ENCODE assay signal across 9 cellular contexts in the genomic region with DNA sequence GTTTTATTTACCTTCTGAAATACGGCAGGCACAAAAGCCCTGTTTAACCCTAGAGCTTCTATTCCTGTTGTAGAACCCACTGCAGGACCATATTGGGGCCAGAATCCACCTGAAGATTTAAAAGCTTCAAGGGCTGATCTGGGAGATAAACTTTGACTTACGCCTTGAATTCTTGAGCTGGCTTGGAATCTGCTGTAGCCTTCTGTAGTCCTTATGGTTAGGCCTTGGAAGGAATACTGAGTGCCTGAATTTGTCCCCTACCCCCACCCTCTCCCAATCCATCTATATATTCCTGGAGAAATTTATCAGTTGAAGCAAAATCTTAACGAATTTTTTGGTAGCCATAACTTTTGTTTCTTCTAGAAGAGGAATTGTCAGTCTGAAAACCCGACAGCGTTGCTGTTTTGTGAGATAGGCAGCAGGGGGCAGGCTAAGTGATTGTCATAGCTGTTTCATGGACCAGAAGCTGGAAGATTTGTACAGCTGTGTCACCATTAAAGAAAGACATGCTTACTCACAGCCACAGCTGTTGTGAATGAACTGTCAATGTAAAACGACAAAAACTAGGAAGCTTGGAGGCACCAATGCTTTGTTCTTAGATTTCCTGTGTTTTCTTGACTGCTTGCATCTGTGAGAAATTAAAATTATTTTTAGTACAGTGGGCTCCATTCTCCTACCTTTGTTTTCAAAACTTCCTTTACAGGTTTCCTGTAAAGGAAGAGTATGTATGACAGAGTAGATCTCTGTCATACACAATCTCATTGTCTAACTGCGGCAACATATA. TPM values are rescaled to one million over a fixed set of nuclear protein-coding genes. Genes with fewer than 3 reads are reported as not detected.
A peak's percentile ranks its signal among the peaks of the same experiment; 100 is the strongest.
DNase-seq lines count a peak whose midpoint lies in the region; ATAC-seq and TF ChIP-seq lines count a peak whose summit lies in the region.
"Had no signal": no experiment of that assay in that cellular context is flagged by ENCODE, and none has a peak within 500 bp of the region (broad histone marks: within the 10 kb centered on the region; RNA-seq: fewer than 3 reads in every experiment).

No MANE protein-coding gene starts in this region.

- H3K4me3 ChIP-seq in OCI-LY3 (ENCODE audit: low read length) (no peak overlapping the region), gastroesophageal sphincter (no peak overlapping the region), trophoblast cell (ENCODE audit: low read depth, low read length) (no peak overlapping the region)

- H3K4me2 ChIP-seq in OCI-LY3 (ENCODE audit: low read length) (no peak overlapping the region), trophoblast cell (ENCODE audit: low read length) (no peak overlapping the region)

- peaks cover 31% of the 10 kb centered on the region for H3K36me3 ChIP-seq in OCI-LY3 (replicated peaks; ENCODE audit: low read depth, low read length)
- H3K36me3 ChIP-seq in gastroesophageal sphincter = peaks cover 0 to 94% of the 10 kb centered on the region in 2 donors
- H3K36me3 ChIP-seq in trophoblast cell (ENCODE audit: control insufficient read depth in 1 of 2, insufficient read depth in 2 of 2, low read length in 2 of 2) = peaks cover 13 to 14% of the 10 kb centered on the region in 2 experiments

- no peak overlapping the region for H3K27ac Mint-ChIP-seq in activated naive CD4-positive, alpha-beta T cell treated with anti-CD3 and anti-CD28 coated beads for 36 hours
- H3K27ac Mint-ChIP-seq: dendritic cell treated with granulocyte-macrophage colony-stimulating factor and Interleukin-4, amounts not matched to agents 40 ng/mL and 50 ng/mL, for 4 days had no signal

- peaks cover 19% of the 10 kb centered on the region for H3K36me3 Mint-ChIP-seq in activated naive CD4-positive, alpha-beta T cell treated with anti-CD3 and anti-CD28 coated beads for 36 hours (ENCODE audit: low read depth)

- intact Hi-C loops in activated naive CD4-positive, alpha-beta T cell treated with anti-CD3 and anti-CD28 coated beads for 36 hours (cut with micrococcal nuclease) = loop anchor here (1.0 to 2.0 kb wide), 3 partner anchors 13 to 601 kb away; a partner anchor contains a TSS

- peak; percentile 88 for ATAC-seq in GM19455 (IDR thresholded peaks at IDR 0.05; ENCODE audit: unreplicated experiment)
- peak; percentile 92 for ATAC-seq in HG03442 (IDR thresholded peaks at IDR 0.05; ENCODE audit: unreplicated experiment)
- ATAC-seq in gastroesophageal sphincter = no peak

- no peak overlapping the region for H2BK12ac ChIP-seq in trophoblast cell (ENCODE audit: low read length)

- DNase-seq in DMS 273 treated with DMSO at 0.1 percent for 48 hours (lab: John Stamatoyannopoulos, UW) (peak; percentile 37), trophoblast cell (peak; percentile 59 to 70), 8988T (no peak)
- peak; percentile 74 for DNase-seq in activated naive CD4-positive, alpha-beta T cell treated with anti-CD3 and anti-CD28 coated beads for 36 hours

- H3K9me3 Mint-ChIP-seq in activated naive CD4-positive, alpha-beta T cell treated with anti-CD3 and anti-CD28 coated beads for 36 hours = no peaks in the 10 kb centered on the region
- H3K9me3 Mint-ChIP-seq: dendritic cell treated with granulocyte-macrophage colony-stimulating factor and Interleukin-4, amounts not matched to agents 40 ng/mL and 50 ng/mL, for 4 days had no signal

- peak; percentile 56 for TF ChIP-seq CTCF in OCI-LY3 (IDR thresholded peaks at IDR 0.05; ENCODE audit: low read depth, low read length)
- TF ChIP-seq CTCF in gastroesophageal sphincter (IDR thresholded peaks at IDR 0.05) = peak; percentile 30 to 62 (median 55)

- no peaks in the 10 kb centered on the region for H3K79me1 ChIP-seq in trophoblast cell (ENCODE audit: low read length)

- no peak overlapping the region for H3K23ac ChIP-seq in trophoblast cell (ENCODE audit: low read length)

- H3K79me2 ChIP-seq in OCI-LY3 (ENCODE audit: low read length) = no peaks in the 10 kb centered on the region
- no peaks in the 10 kb centered on the region for H3K79me2 ChIP-seq in trophoblast cell (ENCODE audit: control insufficient read depth, insufficient read depth, low read length, poor library complexity)

- no peak overlapping the region for H2BK5ac ChIP-seq in trophoblast cell (ENCODE audit: low read depth, low read length, poor library complexity)

- no peak overlapping the region for H2BK120ac ChIP-seq in trophoblast cell (ENCODE audit: insufficient read depth, low read length, poor library complexity)

- H3K18ac ChIP-seq in trophoblast cell (ENCODE audit: low read length) = no peak overlapping the region

- H3K9me3 ChIP-seq in OCI-LY3 (ENCODE audit: insufficient read depth, low read length) = no peaks in the 10 kb centered on the region
- H3K9me3 ChIP-seq in gastroesophageal sphincter = no peaks in the 10 kb centered on the region
- H3K9me3 ChIP-seq in trophoblast cell (ENCODE audit: insufficient read depth, low read depth, low read length) = no peaks in the 10 kb centered on the region

- H2AK5ac ChIP-seq in trophoblast cell (ENCODE audit: low read length) = no peak overlapping the region

- H3K4me1 ChIP-seq in OCI-LY3 (ENCODE audit: low read length) (no peaks in the 10 kb centered on the region), gastroesophageal sphincter (peaks cover 0 to 5% (median 0%) of the 10 kb centered on the region in 3 donors), trophoblast cell (ENCODE audit: control insufficient read depth in 1 of 2, insufficient read depth in 2 of 2, low read length in 2 of 2) (no peaks in the 10 kb centered on the region)

- H3K27ac ChIP-seq in OCI-LY3 (ENCODE audit: low read length) (no peak overlapping the region), gastroesophageal sphincter (peak overlapping the region in 1 of 4 donors; percentile 16), trophoblast cell (ENCODE audit: low read depth, low read length) (no peak overlapping the region)

- no peaks in the 10 kb centered on the region for H4K20me1 ChIP-seq in OCI-LY3 (ENCODE audit: insufficient read depth, low read length)

- H3K4ac ChIP-seq in trophoblast cell (ENCODE audit: low read depth, low read length) = no peak overlapping the region

- H3K27me3 ChIP-seq in OCI-LY3 (ENCODE audit: low read depth, low read length) (no peaks in the 10 kb centered on the region), gastroesophageal sphincter (no peaks in the 10 kb centered on the region), trophoblast cell (ENCODE audit: insufficient read depth, low read length) (no peaks in the 10 kb centered on the region)

- CTCF ChIA-PET in activated naive CD4-positive, alpha-beta T cell treated with anti-CD3 and anti-CD28 coated beads for 36 hours (lab: Charles Lee) = interaction anchor here (0.6 to 3.3 kb wide), 19 partner anchors 8 to 1185 kb away, joined by 3 to 43 read pairs (median 5); a partner anchor contains a TSS

- no peak overlapping the region for H4K12ac ChIP-seq in trophoblast cell (ENCODE audit: low read depth, low read length)

- H4K91ac ChIP-seq in trophoblast cell (ENCODE audit: low read depth, low read length) = no peak overlapping the region

- no peaks in the 10 kb centered on the region for H3K27me3 Mint-ChIP-seq in activated naive CD4-positive, alpha-beta T cell treated with anti-CD3 and anti-CD28 coated beads for 36 hours (ENCODE audit: low read depth)
- H3K27me3 Mint-ChIP-seq: dendritic cell treated with granulocyte-macrophage colony-stimulating factor and Interleukin-4, amounts not matched to agents 40 ng/mL and 50 ng/mL, for 4 days had no signal

- H3K9ac ChIP-seq in OCI-LY3 (ENCODE audit: low read length) (no peak overlapping the region), trophoblast cell (ENCODE audit: low read length) (no peak overlapping the region)

- no peak overlapping the region for H4K8ac ChIP-seq in trophoblast cell (ENCODE audit: low read depth, low read length)

- no peak for TF ChIP-seq POLR2A in gastroesophageal sphincter (IDR thresholded peaks at IDR 0.05)

- WGBS in gastroesophageal sphincter (ENCODE audit: low coverage in 1 of 2), 2 donors = 38 to 52% methylated on average over 5 to 7 of the region's 7 CpGs
- WGBS in trophoblast cell (ENCODE audit: extremely low coverage, insufficient coverage, insufficient read length) = no CpG with 5 or more reads among the region's 7 CpGs

- no peak for TF ChIP-seq EP300 in gastroesophageal sphincter (IDR thresholded peaks at IDR 0.05)

- no peak overlapping the region for H3K14ac ChIP-seq in trophoblast cell (ENCODE audit: low read length)

- H2AFZ ChIP-seq in OCI-LY3 (ENCODE audit: low read depth, low read length) (no peak overlapping the region), trophoblast cell (ENCODE audit: insufficient read depth, low read length, poor library complexity) (no peak overlapping the region)

- no peak overlapping the region for H3K4me3 Mint-ChIP-seq in activated naive CD4-positive, alpha-beta T cell treated with anti-CD3 and anti-CD28 coated beads for 36 hours
- H3K4me3 Mint-ChIP-seq: dendritic cell treated with granulocyte-macrophage colony-stimulating factor and Interleukin-4, amounts not matched to agents 40 ng/mL and 50 ng/mL, for 4 days had no signal

- peaks cover 6% of the 10 kb centered on the region for H3K4me1 Mint-ChIP-seq in activated naive CD4-positive, alpha-beta T cell treated with anti-CD3 and anti-CD28 coated beads for 36 hours (ENCODE audit: low read depth)

RNA-seq across cellular contexts. Expression of a gene that starts 12.8 kb away (rescaled TPM):
- 1 to 10 TPM; 3.7 to 4.0 TPM for total RNA-seq in activated naive CD4-positive, alpha-beta T cell treated with anti-CD3 and anti-CD28 coated beads for 36 hours
- total RNA-seq in gastroesophageal sphincter = 10 to 100 TPM in 1 of 4 donors, 1 to 10 TPM in 3; 4.0 to 23.6 (median 6.7) TPM
- polyA plus RNA-seq in trophoblast cell (2013) = 7.8 and 8.1 TPM in 2 replicates

RNA-seq across cellular contexts. Expression of a gene that starts 15.3 kb away (rescaled TPM):
- total RNA-seq in activated naive CD4-positive, alpha-beta T cell treated with anti-CD3 and anti-CD28 coated beads for 36 hours = 10 to 100 TPM; 57.4 to 57.8 TPM
- 10 to 100 TPM; 43.9 to 71.6 (median 51.4) TPM for total RNA-seq in gastroesophageal sphincter
- polyA plus RNA-seq in trophoblast cell (2013) = 13.3 and 13.6 TPM in 2 replicates
